In genomic region chr11:44855138-44855849, GRCh38 we compare ENCODE assay signal across 13 cellular contexts.
A peak's percentile ranks its signal among the peaks of the same experiment; 100 is the strongest.
DNase-seq lines count a peak whose midpoint lies in the region; ATAC-seq, FAIRE-seq and TF ChIP-seq lines count a peak whose summit lies in the region.
"Had no signal": no experiment of that assay in that cellular context is flagged by ENCODE, and none has a peak within 500 bp of the region (broad histone marks: within the 10 kb centered on the region; RNA-seq: fewer than 3 reads in every experiment).

No MANE protein-coding gene starts in this region.

- H3K9me3 ChIP-seq in IMR-90 (ENCODE audit: control insufficient read depth, insufficient read depth, low read length) (no peaks in the 10 kb centered on the region), GM12878 (replicated peaks; ENCODE audit: control insufficient read depth, insufficient read depth, low read length) (no peaks in the 10 kb centered on the region), SJCRH30 (replicated peaks) (no peaks in the 10 kb centered on the region)

- RAD21 ChIA-PET in GM12878 (lab: Charles Lee; ENCODE audit: unreplicated experiment) = no interaction called here

- no peak for TF ChIP-seq EP300 in GM12878 (IDR thresholded peaks at IDR 0.05; ENCODE audit: borderline replicate concordance in 1 of 2, control insufficient read depth in 1 of 2, low read depth in 2 of 2, low read length in 2 of 2)

- ATAC-seq in activated naive CD4-positive, alpha-beta T cell treated with anti-CD3 and anti-CD28 coated beads, Interleukin-2, amount 50 U/mL, for 72 hours = peak; percentile 97
- 0 out of 2 replicates have a peak, but pooled peaks have one; percentile 10 for ATAC-seq in IMR-90 (ENCODE audit: low read depth)
- ATAC-seq in GM12878 = peak; percentile 80
- no peak for ATAC-seq in HG02885 (IDR thresholded peaks at IDR 0.05; ENCODE audit: poor library complexity, unreplicated experiment)

- CTCF ChIA-PET in IMR-90 (lab: Yijun Ruan, JAX) (interaction anchor here (1.4 kb wide), 1 partner anchor 16 kb away, joined by 4 read pairs; no protein-coding TSS in a partner anchor), GM12878 (lab: Yijun Ruan, JAX) (interaction anchor here (0.8 kb wide), 1 partner anchor 56 kb away, joined by 3 read pairs; no protein-coding TSS in a partner anchor)

- no peak for TF ChIP-seq CTCF in IMR-90 (conservative IDR thresholded peaks at IDR 0.05; ENCODE audit: low read depth, low read length)
- TF ChIP-seq CTCF in GM12878 (IDR thresholded peaks at IDR 0.05 in 2 of 3, conservative IDR thresholded peaks at IDR 0.05 in 1 of 3; ENCODE audit: control insufficient read depth in 2 of 3, extremely low read depth in 1 of 3, insufficient read depth in 1 of 3, low read depth in 3 of 3, low read length in 3 of 3) = no peak

- peak in 1 of 2 donors; percentile 45 for DNase-seq in activated naive CD4-positive, alpha-beta T cell treated with anti-CD3 and anti-CD28 coated beads, Interleukin-2, amount 50 U/mL, for 72 hours (ENCODE audit: low spot score in 2 of 2)
- no peak for DNase-seq in activated naive CD4-positive, alpha-beta T cell (lab: John Stamatoyannopoulos, UW)
- DNase-seq in IMR-90 (peak; percentile 30), GM12878 (ENCODE audit: low read depth, low spot score) (no peak), SJCRH30 (no peak), OCI-M1 (lab: John Stamatoyannopoulos, UW) (no peak)
- DNase-seq in stimulated activated CD8-positive, alpha-beta memory T cell treated with anti-CD3 and anti-CD28 coated beads, Interleukin-15, amount 100 ng/mL, for 48 hours (ENCODE audit: low read depth in 2 of 2) = peak; percentile 13 to 37
- DNase-seq: activated CD8-positive, alpha-beta memory T cell treated with anti-CD3 and anti-CD28 coated beads, Interleukin-2, amount 50 U/mL, for 4 hours; anterior cingulate cortex; hypothalamus had no signal

- no peak overlapping the region for H3K9ac ChIP-seq in IMR-90 (ENCODE audit: low read depth, low read length)
- no peak overlapping the region for H3K9ac ChIP-seq in GM12878 (ENCODE audit: control insufficient read depth, insufficient read depth, low read length)

- no TSS peak for BruUV-seq in IMR-90 (replicated peaks; lab: Mats Ljungman, UMichigan)
- no TSS peak for BruUV-seq in GM12878 (replicated peaks; lab: Mats Ljungman, UMichigan)

- TF ChIP-seq POLR2A in IMR-90 (IDR thresholded peaks at IDR 0.05; ENCODE audit: low read depth, low read length) (no peak), GM12878 (IDR thresholded peaks at IDR 0.05; ENCODE audit: low read depth, low read length) (no peak)

- no peaks in the 10 kb centered on the region; the same call in 1 of the 2 replicates for H4K20me1 ChIP-seq in IMR-90 (ENCODE audit: insufficient read depth, low read length)
- H4K20me1 ChIP-seq in GM12878 (ENCODE audit: control insufficient read depth, insufficient read depth) = no peaks in the 10 kb centered on the region; the same call in 1 of the 2 replicates

- H3K27ac ChIP-seq in IMR-90 (ENCODE audit: insufficient read depth, low read length) (peak overlapping the region; percentile 42; the same call in 1 of the 2 replicates), GM12878 (ENCODE audit: control insufficient read depth, insufficient read depth) (no peak overlapping the region), SJCRH30 (no peak overlapping the region)
- H3K27ac ChIP-seq: VCaP had no signal

- H3K4me2 ChIP-seq in IMR-90 (ENCODE audit: low read depth, low read length) (no peak overlapping the region), GM12878 (ENCODE audit: control insufficient read depth, insufficient read depth) (no peak overlapping the region)

- H4K91ac ChIP-seq in IMR-90 (ENCODE audit: insufficient read depth, low read depth, low read length) = peak overlapping the region; percentile 52; the same call in 1 of the 2 replicates

- POLR2A ChIA-PET in IMR-90 (lab: Charles Lee; ENCODE audit: unreplicated experiment) (no interaction called here), GM12878 (lab: Charles Lee) (no interaction called here)

- peak overlapping the region; percentile 50 for H2AK9ac ChIP-seq in IMR-90 (replicated peaks; ENCODE audit: low read depth, low read length, poor library complexity)

- intact Hi-C loops in IMR-90 (cut with micrococcal nuclease) (no loop called here), GM12878 (cut with micrococcal nuclease; ENCODE audit: unreplicated experiment) (no loop called here)

- FAIRE-seq in GM12878 (lab: Jason Lieb, UNC) = peak; percentile 54
- FAIRE-seq: endometrium had no signal

- H3K36me3 ChIP-seq in IMR-90 (ENCODE audit: control insufficient read depth, insufficient read depth, low read length) (no peaks in the 10 kb centered on the region), GM12878 (ENCODE audit: control insufficient read depth in 2 of 2, insufficient read depth in 2 of 2, low read length in 1 of 2) (no peaks in the 10 kb centered on the region), SJCRH30 (no peaks in the 10 kb centered on the region)

- dilution Hi-C loops in IMR-90 (cut with HindIII; ENCODE audit: low sequenced_read_pairs, unreplicated experiment) = no loop called here

- no peak overlapping the region; the same call in 1 of the 2 replicates for H3K4ac ChIP-seq in IMR-90 (ENCODE audit: low read depth, low read length)

- TF ChIP-seq RAD21 in IMR-90 (IDR thresholded peaks at IDR 0.05; ENCODE audit: low read length) = no peak
- no peak for TF ChIP-seq RAD21 in GM12878 (IDR thresholded peaks at IDR 0.05; ENCODE audit: insufficient read depth, low read depth, low read length)

- peak overlapping the region; percentile 53; a peak in 2 of 4 replicates for H4K8ac ChIP-seq in IMR-90 (ENCODE audit: low read depth in 2 of 2, low read length in 2 of 2)

- peaks cover 0 to 4% of the 10 kb centered on the region in 2 donors for H3K36me3 Mint-ChIP-seq in activated naive CD4-positive, alpha-beta T cell treated with anti-CD3 and anti-CD28 coated beads, Interleukin-2, amount 50 U/mL, for 72 hours

- no peaks in the 10 kb centered on the region for H3K9me3 Mint-ChIP-seq in activated naive CD4-positive, alpha-beta T cell treated with anti-CD3 and anti-CD28 coated beads, Interleukin-2, amount 50 U/mL, for 72 hours

- no peak overlapping the region for H3K27ac Mint-ChIP-seq in activated naive CD4-positive, alpha-beta T cell treated with anti-CD3 and anti-CD28 coated beads, Interleukin-2, amount 50 U/mL, for 72 hours

- in situ Hi-C loops in IMR-90 (cut with MboI; ENCODE audit: low sequenced_read_pairs) = no loop called here
- in situ Hi-C loops in GM12878 (cut with MboI) = no loop called here

- no peaks in the 10 kb centered on the region for H3K79me1 ChIP-seq in IMR-90 (ENCODE audit: low read depth in 1 of 2, low read length in 2 of 2)

- H3K4me1 ChIP-seq in IMR-90 (ENCODE audit: control insufficient read depth, insufficient read depth, low read length) = peaks cover 11% of the 10 kb centered on the region
- no peaks in the 10 kb centered on the region for H3K4me1 ChIP-seq in GM12878 (ENCODE audit: control insufficient read depth, insufficient read depth, low read length)
- no peaks in the 10 kb centered on the region; the same call in 1 of the 2 replicates for H3K4me1 ChIP-seq in SJCRH30

- H3K23ac ChIP-seq in IMR-90 (ENCODE audit: low read depth, low read length) = peak overlapping the region; percentile 33; the same call in 1 of the 2 replicates

- peak overlapping the region; percentile 73 for H4K5ac ChIP-seq in IMR-90 (ENCODE audit: low read depth, low read length)

- H3K9me1 ChIP-seq in IMR-90 (ENCODE audit: insufficient read depth, low read length) = no peaks in the 10 kb centered on the region; the same call in 1 of the 2 replicates

- H2BK5ac ChIP-seq in IMR-90 (ENCODE audit: low read depth, low read length, poor library complexity, severe bottlenecking) = peak overlapping the region; percentile 57

- WGBS in IMR-90 (ENCODE audit: extremely low coverage in 2 of 2, insufficient read length in 1 of 2), 2 experiments = no CpG with 5 or more reads among the region's 2 CpGs
- 20% methylated on average over 2 of the region's 2 CpGs for WGBS in GM12878 (ENCODE audit: insufficient coverage, insufficient replicate concordance, low lambda C conversion rate, missing lambda C conversion rate)

- SMC1A ChIA-PET in GM12878 (lab: Charles Lee; ENCODE audit: uncharacterized antibody, unreplicated experiment) = interaction anchor here (0.7 to 0.8 kb wide), 2 partner anchors 8 to 62 kb away, joined by 3 read pairs; no protein-coding TSS in a partner anchor

- peak overlapping the region; percentile 78; the same call in 1 of the 2 replicates for H2AK5ac ChIP-seq in IMR-90 (ENCODE audit: low read depth, low read length)

- peaks cover 18% of the 10 kb centered on the region for H3K27me3 ChIP-seq in IMR-90 (ENCODE audit: control insufficient read depth, insufficient read depth, low read length)
- H3K27me3 ChIP-seq in GM12878 (replicated peaks in 1 of 2; ENCODE audit: control insufficient read depth in 2 of 2, insufficient read depth in 2 of 2, low read length in 1 of 2) = no peaks in the 10 kb centered on the region; a peak in 1 of 4 replicates
- H3K27me3 ChIP-seq in SJCRH30 = no peaks in the 10 kb centered on the region

- 0 out of 2 replicates have a peak overlapping the region, but pooled peaks have one; percentile 19 for H3K14ac ChIP-seq in IMR-90 (replicated peaks; ENCODE audit: low read depth, low read length)

- H3K56ac ChIP-seq in IMR-90 (ENCODE audit: extremely low read depth, insufficient read depth, low read length) = no peak overlapping the region

- H2BK20ac ChIP-seq in IMR-90 (ENCODE audit: low read depth, low read length) = peak overlapping the region; percentile 82; the same call in 1 of the 2 replicates

- H2BK15ac ChIP-seq in IMR-90 (ENCODE audit: low read depth, low read length) = no peak overlapping the region; the same call in 2 of the 3 replicates

- H3K79me2 ChIP-seq in GM12878 (ENCODE audit: control insufficient read depth, insufficient read depth, low read length) = no peaks in the 10 kb centered on the region

- peak overlapping the region; percentile 33 for H3K18ac ChIP-seq in IMR-90 (ENCODE audit: low read depth, low read length)

- H3K4me3 ChIP-seq in IMR-90 (ENCODE audit: insufficient read depth, low read depth, low read length) (no peak overlapping the region), GM12878 (no peak overlapping the region), SJCRH30 (no peak overlapping the region)

- no peak overlapping the region for H2AFZ ChIP-seq in IMR-90 (replicated peaks; ENCODE audit: low read length, poor library complexity)
- no peak overlapping the region for H2AFZ ChIP-seq in GM12878 (ENCODE audit: control insufficient read depth, low read depth, low read length)

- peak overlapping the region; percentile 46; the same call in 1 of the 2 replicates for H2BK120ac ChIP-seq in IMR-90 (ENCODE audit: low read depth, low read length)

TF ChIP-seq in IMR-90, 13 proteins besides CTCF, POLR2A, EP300 and RAD21 (continues in another document):
- TF ChIP-seq SMC3 (IDR thresholded peaks at IDR 0.05; ENCODE audit: low read depth, low read length) = no peak

Comparison
In these comparisons a context has a peak if more than half of its experiments do, and no peak if none do; other contexts are left out.
1. DNase-seq: peak in IMR-90 (single experiment) and stimulated activated CD8-positive, alpha-beta memory T cell treated with anti-CD3 and anti-CD28 coated beads, Interleukin-15, amount 100 ng/mL, for 48 hours (2 of 2); none in activated naive CD4-positive, alpha-beta T cell (0 of 4), GM12878 (single experiment), SJCRH30 (0 of 2) and OCI-M1 (single experiment).